14 cellular contexts compared by ENCODE assay signal in genomic region chr1:193538004-193538355, GRCh38.
DNase-seq lines count a peak whose midpoint lies in the region; ATAC-seq and TF ChIP-seq lines count a peak whose summit lies in the region.
"Had no signal": no experiment of that assay in that cellular context is flagged by ENCODE, and none has a peak within 500 bp of the region (broad histone marks: within the 10 kb centered on the region; RNA-seq: fewer than 3 reads in every experiment).

No MANE protein-coding gene starts in this region.

- WGBS in tibial nerve, 2 donors = 86 to 93% methylated on average over 2 of the region's 2 CpGs

- peak overlapping the region; percentile 70 for H3K27ac ChIP-seq in effector memory CD4-positive, alpha-beta T cell (ENCODE audit: insufficient read depth, low read length, poor library complexity, severe bottlenecking)
- H3K27ac ChIP-seq in tibial nerve = no peak overlapping the region
- H3K27ac ChIP-seq: cardiac muscle cell, uterus had no signal

- TF ChIP-seq EP300 in tibial nerve (IDR thresholded peaks at IDR 0.05) = no peak

- H3K4me3 ChIP-seq in GM08714 (ENCODE audit: low read length) (peak overlapping the region; percentile 43; the same call in 1 of the 2 replicates), tibial nerve (no peak overlapping the region)
- H3K4me3 ChIP-seq in effector memory CD4-positive, alpha-beta T cell (ENCODE audit: insufficient read depth, low read depth, low read length, poor library complexity, severe bottlenecking) = peak overlapping the region; percentile 15
- H3K4me3 ChIP-seq: cardiac muscle cell, uterus had no signal

- no peaks in the 10 kb centered on the region for H3K36me3 ChIP-seq in effector memory CD4-positive, alpha-beta T cell (ENCODE audit: control insufficient read depth, insufficient read depth, low read length)
- no peaks in the 10 kb centered on the region for H3K36me3 ChIP-seq in tibial nerve
- H3K36me3 ChIP-seq: cardiac muscle cell, uterus had no signal

- peak; percentile 5 for ATAC-seq in GM19455 (IDR thresholded peaks at IDR 0.05; ENCODE audit: unreplicated experiment)

- no peak for TF ChIP-seq CTCF in tibial nerve (IDR thresholded peaks at IDR 0.05)

- DNase-seq in M059J (ENCODE audit: low read depth) (peak; percentile 28), tibial nerve (ENCODE audit: low spot score in 2 of 2) (no peak), dedifferentiated amniotic fluid mesenchymal stem cell (ENCODE audit: extremely low spot score) (no peak), occipital lobe (lab: John Stamatoyannopoulos, UW) (no peak)
- DNase-seq in effector memory CD4-positive, alpha-beta T cell = no peak
- DNase-seq: DND-41, HCEC 1CT, islet precursor cell, NCI-H1092 treated with DMSO at 0.1 percent for 48 hours, NCI-H82, uterus had no signal

- peaks cover 18% of the 10 kb centered on the region for H3K4me1 ChIP-seq in effector memory CD4-positive, alpha-beta T cell (ENCODE audit: control insufficient read depth, insufficient read depth, low read length, poor library complexity, severe bottlenecking)
- no peaks in the 10 kb centered on the region for H3K4me1 ChIP-seq in tibial nerve
- H3K4me1 ChIP-seq: uterus had no signal

- no peaks in the 10 kb centered on the region for H3K27me3 ChIP-seq in effector memory CD4-positive, alpha-beta T cell (replicated peaks; ENCODE audit: control insufficient read depth, insufficient read depth, low read length, poor library complexity, severe bottlenecking)
- H3K27me3 ChIP-seq in tibial nerve = no peaks in the 10 kb centered on the region
- H3K27me3 ChIP-seq: cardiac muscle cell, uterus had no signal

- no peak for TF ChIP-seq POLR2A in tibial nerve (IDR thresholded peaks at IDR 0.05)

- no peaks in the 10 kb centered on the region for H3K9me3 ChIP-seq in effector memory CD4-positive, alpha-beta T cell (ENCODE audit: control insufficient read depth, low read length)
- H3K9me3 ChIP-seq in tibial nerve = no peaks in the 10 kb centered on the region
- H3K9me3 ChIP-seq: uterus had no signal

Comparison
In these comparisons a context has a peak if more than half of its experiments do, and no peak if none do; other contexts are left out.
1. H3K4me3 ChIP-seq: peak in GM08714 (single experiment) and effector memory CD4-positive, alpha-beta T cell (single experiment); none in tibial nerve (0 of 4).